In genomic region chr7:73614937-73615336, GRCh38 we compare ENCODE assay signal across 4 cellular contexts. TPM values are rescaled to one million over a fixed set of nuclear protein-coding genes. Genes with fewer than 3 reads are reported as not detected.
"Had no signal": no experiment of that assay in that cellular context is flagged by ENCODE, and none has a peak within 500 bp of the region (broad histone marks: within the 10 kb centered on the region; RNA-seq: fewer than 3 reads in every experiment).

No MANE protein-coding gene starts in this region.

RNA-seq across cellular contexts. Expression of gene MLXIPL, which starts 9.4 kb away (rescaled TPM):
- total RNA-seq: MCF 10A, OCI-LY7, RPMI7951, SJSA1 had no signal
